28 cellular contexts compared by ENCODE assay signal in genomic region chr18:37574113-37574512, GRCh38. TPM values are rescaled to one million over a fixed set of nuclear protein-coding genes. Genes with fewer than 3 reads are reported as not detected.
DNase-seq lines count a peak whose midpoint lies in the region; ATAC-seq and TF ChIP-seq lines count a peak whose summit lies in the region.
"Had no signal": no experiment of that assay in that cellular context is flagged by ENCODE, and none has a peak within 500 bp of the region (broad histone marks: within the 10 kb centered on the region; RNA-seq: fewer than 3 reads in every experiment).

No MANE protein-coding gene starts in this region.

- H3K27ac Mint-ChIP-seq in CD8-positive, alpha-beta T cell, result no peak overlapping the region
- H3K27ac Mint-ChIP-seq: activated B cell treated with CpG ODN at 0.5 μM for 24 hours; activated CD4-positive, alpha-beta memory T cell treated with anti-CD3 and anti-CD28 coated beads, Interleukin-2, amount 10 ng/mL, durations not matched to agents 7 days and 5 days; activated T-cell treated with anti-CD3 and anti-CD28 coated beads, Interleukin-2, amount 50 U/mL, for 24 hours; CD4-positive, alpha-beta T cell; T-helper 2 cell treated with Interferon-gamma antibody and Interleukin-4, amounts not matched to agents 5 μg/mL and 100 μg/mL, for 36 hours had no signal

- H3K27ac ChIP-seq in foreskin keratinocyte, result no peak overlapping the region
- no peak overlapping the region for H3K27ac ChIP-seq in CD8-positive, alpha-beta T cell (ENCODE audit: low read depth, low read length)
- H3K27ac ChIP-seq: esophagus squamous epithelium, heart left ventricle, HL-60, lower lobe of right lung, Peyer's patch had no signal

- H3K4me1 Mint-ChIP-seq in CD8-positive, alpha-beta T cell (ENCODE audit: low read depth), result no peaks in the 10 kb centered on the region
- H3K4me1 Mint-ChIP-seq: activated B cell treated with CpG ODN at 0.5 μM for 24 hours; activated CD4-positive, alpha-beta memory T cell treated with anti-CD3 and anti-CD28 coated beads, Interleukin-2, amount 10 ng/mL, durations not matched to agents 7 days and 5 days had no signal

- ATAC-seq in foreskin keratinocyte (peak; percentile 51), HG02798 (IDR thresholded peaks at IDR 0.05; ENCODE audit: poor library complexity, unreplicated experiment) (no peak)
- ATAC-seq in CD8-positive, alpha-beta T cell, result no peak
- ATAC-seq: heart left ventricle, K562, lower lobe of right lung, right cardiac atrium had no signal

- intact Hi-C loops in CD8-positive, alpha-beta T cell (cut with DNase I, micrococcal nuclease), result no loop called here

- no peaks in the 10 kb centered on the region for H3K36me3 ChIP-seq in BE2C
- no peaks in the 10 kb centered on the region for H3K36me3 ChIP-seq in CD8-positive, alpha-beta T cell (ENCODE audit: insufficient read depth, low read length)
- H3K36me3 ChIP-seq: esophagus squamous epithelium, HAP-1, heart left ventricle, lower lobe of right lung, Peyer's patch had no signal

- TF ChIP-seq CTCF in BE2C (IDR thresholded peaks at IDR 0.05; ENCODE audit: low read depth, low read length), result no peak
- no peak for TF ChIP-seq CTCF in foreskin keratinocyte (conservative IDR thresholded peaks at IDR 0.05)
- no peak for TF ChIP-seq CTCF in CD8-positive, alpha-beta T cell (IDR thresholded peaks at IDR 0.05)

- DNase-seq in BE2C (peak; percentile 48), Daoy (ENCODE audit: low read depth) (peak; percentile 56), NCI-H69 (lab: John Stamatoyannopoulos, UW) (peak; percentile 94), foreskin keratinocyte (no peak), HEK293T (ENCODE audit: extremely low spot score) (no peak), UCSD-AML1 (lab: John Stamatoyannopoulos, UW; ENCODE audit: unreplicated experiment) (no peak)
- no peak for DNase-seq in CD8-positive, alpha-beta T cell
- DNase-seq: activated B cell treated with CpG ODN at 0.5 μM for 24 hours; activated CD4-positive, alpha-beta memory T cell treated with anti-CD3 and anti-CD28 coated beads, Interleukin-2, amount 10 ng/mL, durations not matched to agents 7 days and 5 days; activated naive CD4-positive, alpha-beta T cell treated with anti-CD3 and anti-CD28 coated beads, Interleukin-2, amount 50 U/mL, for 16 hours; activated T-cell treated with anti-CD3 and anti-CD28 coated beads, Interleukin-2, amount 50 U/mL, for 24 hours; aorta; CD4-positive, alpha-beta T cell; effector CD8-positive, alpha-beta T cell; esophagus squamous epithelium; heart left ventricle; lower lobe of right lung; NCI-H1048; NCI-H2081 treated with DMSO at 0.1 percent for 48 hours; NCI-H82; Peyer's patch; right cardiac atrium; stimulated activated naive CD4-positive, alpha-beta T cell had no signal

- CTCF ChIA-PET in HEK293T (lab: Yijun Ruan, JAX), result no interaction called here
- CTCF ChIA-PET in CD8-positive, alpha-beta T cell (lab: Charles Lee), result no interaction called here

- no peaks in the 10 kb centered on the region for H3K9me3 Mint-ChIP-seq in CD8-positive, alpha-beta T cell
- H3K9me3 Mint-ChIP-seq: activated B cell treated with CpG ODN at 0.5 μM for 24 hours; activated CD4-positive, alpha-beta memory T cell treated with anti-CD3 and anti-CD28 coated beads, Interleukin-2, amount 10 ng/mL, durations not matched to agents 7 days and 5 days; activated T-cell treated with anti-CD3 and anti-CD28 coated beads, Interleukin-2, amount 50 U/mL, for 24 hours; CD4-positive, alpha-beta T cell; T-helper 2 cell treated with Interferon-gamma antibody and Interleukin-4, amounts not matched to agents 5 μg/mL and 100 μg/mL, for 36 hours had no signal

- peaks cover 34% of the 10 kb centered on the region for H3K27me3 Mint-ChIP-seq in CD8-positive, alpha-beta T cell (ENCODE audit: low read depth)

- POLR2A ChIA-PET in HEK293T (lab: Yijun Ruan, JAX), result no interaction called here
- POLR2A ChIA-PET in CD8-positive, alpha-beta T cell (lab: Charles Lee), result no interaction called here

- no peak overlapping the region for H3K4me3 ChIP-seq in BE2C (ENCODE audit: low read depth, low read length)
- no peak overlapping the region for H3K4me3 ChIP-seq in CD8-positive, alpha-beta T cell (ENCODE audit: low read depth, low read length)
- H3K4me3 ChIP-seq: esophagus squamous epithelium, HAP-1, heart left ventricle, K562, lower lobe of right lung, Peyer's patch had no signal

- H3K27me3 ChIP-seq in BE2C (no peaks in the 10 kb centered on the region), foreskin keratinocyte (peaks cover 18% of the 10 kb centered on the region)
- peaks cover 7% of the 10 kb centered on the region for H3K27me3 ChIP-seq in CD8-positive, alpha-beta T cell (ENCODE audit: insufficient read depth, low read length)

- no peak overlapping the region for H3K4me3 Mint-ChIP-seq in CD8-positive, alpha-beta T cell
- H3K4me3 Mint-ChIP-seq: activated B cell treated with CpG ODN at 0.5 μM for 24 hours; activated CD4-positive, alpha-beta memory T cell treated with anti-CD3 and anti-CD28 coated beads, Interleukin-2, amount 10 ng/mL, durations not matched to agents 7 days and 5 days; activated T-cell treated with anti-CD3 and anti-CD28 coated beads, Interleukin-2, amount 50 U/mL, for 24 hours; CD4-positive, alpha-beta T cell; T-helper 2 cell treated with Interferon-gamma antibody and Interleukin-4, amounts not matched to agents 5 μg/mL and 100 μg/mL, for 36 hours had no signal

- H3K36me3 Mint-ChIP-seq in CD8-positive, alpha-beta T cell, result no peaks in the 10 kb centered on the region

- H3K9me3 ChIP-seq in BE2C, result no peaks in the 10 kb centered on the region
- no peaks in the 10 kb centered on the region for H3K9me3 ChIP-seq in CD8-positive, alpha-beta T cell (ENCODE audit: low read length)
- H3K9me3 ChIP-seq: esophagus squamous epithelium, HAP-1, heart left ventricle, lower lobe of right lung, Peyer's patch had no signal

- peaks cover 8% of the 10 kb centered on the region for H3K4me1 ChIP-seq in BE2C
- no peaks in the 10 kb centered on the region for H3K4me1 ChIP-seq in foreskin keratinocyte
- no peaks in the 10 kb centered on the region for H3K4me1 ChIP-seq in CD8-positive, alpha-beta T cell (ENCODE audit: insufficient read depth, low read length)
- H3K4me1 ChIP-seq: lower lobe of right lung, Peyer's patch had no signal

TF ChIP-seq in HEK293T, 16 proteins besides CTCF, POLR2A, EP300 and RAD21:
- TF ChIP-seq ELF4 (IDR thresholded peaks at IDR 0.05) (no peak), CTBP1 (IDR thresholded peaks at IDR 0.05; ENCODE audit: borderline replicate concordance) (no peak), LEF1 (IDR thresholded peaks at IDR 0.05; ENCODE audit: borderline replicate concordance) (no peak), L3MBTL2 (conservative IDR thresholded peaks at IDR 0.05) (no peak), ZNF384 (IDR thresholded peaks at IDR 0.05) (no peak), FOXA1 (IDR thresholded peaks at IDR 0.05) (no peak), FOXM1 (IDR thresholded peaks at IDR 0.05; ENCODE audit: borderline replicate concordance) (no peak)

RNA-seq across cellular contexts. Expression of gene CELF4, which starts 8.5 kb away (rescaled TPM):
- polyA plus RNA-seq in BE2C (2012; ENCODE audit: insufficient read depth, insufficient read length, low read depth), result 29.2 TPM
- total RNA-seq in Daoy (2014; rRNA removed; shearing (Covaris generic)), result not detected in 2 replicates
- not detected in 2 replicates for total RNA-seq in foreskin keratinocyte
- polyA plus RNA-seq in foreskin keratinocyte, result not detected in 2 replicates
- total RNA-seq in CD8-positive, alpha-beta T cell, result not detected
- total RNA-seq: activated B cell treated with CpG ODN at 0.5 μM for 24 hours; activated CD4-positive, alpha-beta memory T cell treated with anti-CD3 and anti-CD28 coated beads, Interleukin-2, amount 10 ng/mL, durations not matched to agents 7 days and 5 days; aorta; CD4-positive, alpha-beta T cell; esophagus squamous epithelium had no signal

Comparison
In these comparisons a context has a peak if more than half of its experiments do, and no peak if none do; other contexts are left out.
1. DNase-seq: peak in BE2C (single experiment), Daoy (single experiment) and NCI-H69 (single experiment); none in foreskin keratinocyte (0 of 2), HEK293T (single experiment), CD8-positive, alpha-beta T cell (0 of 7) and UCSD-AML1 (single experiment).